ENCODE assay signal across 20 cellular contexts in genomic region chr10:31143331-31143935, GRCh38.
DNase-seq lines count a peak whose midpoint lies in the region; TF ChIP-seq lines count a peak whose summit lies in the region.
"Had no signal": no experiment of that assay in that cellular context is flagged by ENCODE, and none has a peak within 500 bp of the region (broad histone marks: within the 10 kb centered on the region; RNA-seq: fewer than 3 reads in every experiment).

No MANE protein-coding gene starts in this region.

- H3K36me3 Mint-ChIP-seq in glutamatergic neuron (ENCODE audit: unreplicated experiment) = no peaks in the 10 kb centered on the region

- H3K27me3 Mint-ChIP-seq in glutamatergic neuron (ENCODE audit: unreplicated experiment) = peaks cover 8% of the 10 kb centered on the region
- H3K27me3 Mint-ChIP-seq: activated CD4-positive, alpha-beta T cell treated with anti-CD3 and anti-CD28 coated beads for 36 hours had no signal

- DNase-seq in Kasumi-1 (lab: John Stamatoyannopoulos, UW) (peak; percentile 25 to 28), astrocyte of the spinal cord (ENCODE audit: low read depth, low spot score) (peak; percentile 26), glutamatergic neuron (no peak), superior temporal gyrus (ENCODE audit: extremely low spot score) (peak; percentile 67), COLO829 (ENCODE audit: low spot score) (no peak), NCI-H526 treated with DMSO at 0.1 percent for 48 hours (lab: John Stamatoyannopoulos, UW) (no peak), NCI-H2107 treated with DMSO at 0.1 percent for 48 hours (lab: John Stamatoyannopoulos, UW; ENCODE audit: unreplicated experiment) (no peak)
- DNase-seq: activated CD4-positive, alpha-beta T cell treated with anti-CD3 and anti-CD28 coated beads for 36 hours; activated effector memory CD4-positive, alpha-beta T cell treated with Interleukin-2 at 50 U/mL for 16 hours; DMS79 treated with DMSO at 0.1 percent for 48 hours; NK-92 treated with Interleukin-12 subunit alpha and Interleukin-12 subunit beta, amount 100 ng/mL, for 24 hours; SIG-M5; spleen; stimulated activated CD4-positive, alpha-beta T cell treated with anti-CD3 and anti-CD28 coated beads, Interleukin-4, amount 100 ng/mL, for 1 hour; stimulated activated naive CD4-positive, alpha-beta T cell; T-helper 1 cell; thyroid gland had no signal

- in situ Hi-C loops in astrocyte of the spinal cord (cut with HindIII; ENCODE audit: low sequenced_read_pairs) = no loop called here

- peaks cover 42% of the 10 kb centered on the region for H3K4me1 Mint-ChIP-seq in glutamatergic neuron (ENCODE audit: low read depth, unreplicated experiment)

- peaks cover 9% of the 10 kb centered on the region for H3K9me3 Mint-ChIP-seq in glutamatergic neuron (ENCODE audit: unreplicated experiment)

- no peak overlapping the region for H3K4me3 ChIP-seq in astrocyte of the spinal cord (ENCODE audit: low read depth, low read length)
- H3K4me3 ChIP-seq: breast epithelium, hepatocyte, right atrium auricular region, spleen, thyroid gland had no signal

- H3K27ac Mint-ChIP-seq in glutamatergic neuron (ENCODE audit: unreplicated experiment) = peak overlapping the region; percentile 44
- H3K27ac Mint-ChIP-seq: activated CD4-positive, alpha-beta T cell treated with anti-CD3 and anti-CD28 coated beads for 36 hours had no signal

- H3K4me3 Mint-ChIP-seq in glutamatergic neuron (ENCODE audit: unreplicated experiment) = no peak overlapping the region
- H3K4me3 Mint-ChIP-seq: activated CD4-positive, alpha-beta T cell treated with anti-CD3 and anti-CD28 coated beads for 36 hours had no signal

- TF ChIP-seq CTCF in astrocyte of the spinal cord (IDR thresholded peaks at IDR 0.05; ENCODE audit: low read depth, low read length) (no peak), glutamatergic neuron (IDR thresholded peaks at IDR 0.05; ENCODE audit: partially characterized antibody, unreplicated experiment) (no peak)

Comparison
In these comparisons a context has a peak if more than half of its experiments do, and no peak if none do; other contexts are left out.
1. DNase-seq: peak in Kasumi-1 (2 of 2), astrocyte of the spinal cord (single experiment) and superior temporal gyrus (single experiment); none in glutamatergic neuron (single experiment), COLO829 (single experiment), NCI-H526 treated with DMSO at 0.1 percent for 48 hours (single experiment) and NCI-H2107 treated with DMSO at 0.1 percent for 48 hours (single experiment).